1 cellular context compared by ENCODE assay signal in the genomic region with DNA sequence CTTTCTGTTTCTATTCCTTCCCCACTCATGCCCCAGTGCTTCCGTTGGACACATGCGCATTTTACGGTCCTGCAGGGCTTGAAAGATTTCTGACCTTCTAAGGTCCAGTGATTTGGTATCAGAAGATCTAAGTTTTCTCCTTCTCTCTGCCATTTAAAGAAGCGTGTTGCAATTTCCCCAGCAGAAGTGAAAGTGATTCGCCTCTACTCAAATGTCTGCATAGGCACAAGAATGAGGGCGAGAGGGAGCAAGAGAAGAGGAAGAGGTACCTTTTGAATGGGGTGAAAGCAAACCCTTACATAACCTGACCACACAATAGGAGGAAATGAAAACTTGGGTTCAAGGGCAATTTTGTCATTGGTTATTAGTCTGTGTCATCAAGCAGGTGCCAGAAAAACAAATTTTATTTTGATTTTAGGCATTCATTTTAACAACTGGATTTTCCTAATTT.
TF ChIP-seq lines count a peak whose summit lies in the region.

No MANE protein-coding gene starts in this region.

TF ChIP-seq in WTC11, 78 proteins besides CTCF, POLR2A, EP300 and RAD21 (continued from another document):
- TF ChIP-seq, protein P1, sequence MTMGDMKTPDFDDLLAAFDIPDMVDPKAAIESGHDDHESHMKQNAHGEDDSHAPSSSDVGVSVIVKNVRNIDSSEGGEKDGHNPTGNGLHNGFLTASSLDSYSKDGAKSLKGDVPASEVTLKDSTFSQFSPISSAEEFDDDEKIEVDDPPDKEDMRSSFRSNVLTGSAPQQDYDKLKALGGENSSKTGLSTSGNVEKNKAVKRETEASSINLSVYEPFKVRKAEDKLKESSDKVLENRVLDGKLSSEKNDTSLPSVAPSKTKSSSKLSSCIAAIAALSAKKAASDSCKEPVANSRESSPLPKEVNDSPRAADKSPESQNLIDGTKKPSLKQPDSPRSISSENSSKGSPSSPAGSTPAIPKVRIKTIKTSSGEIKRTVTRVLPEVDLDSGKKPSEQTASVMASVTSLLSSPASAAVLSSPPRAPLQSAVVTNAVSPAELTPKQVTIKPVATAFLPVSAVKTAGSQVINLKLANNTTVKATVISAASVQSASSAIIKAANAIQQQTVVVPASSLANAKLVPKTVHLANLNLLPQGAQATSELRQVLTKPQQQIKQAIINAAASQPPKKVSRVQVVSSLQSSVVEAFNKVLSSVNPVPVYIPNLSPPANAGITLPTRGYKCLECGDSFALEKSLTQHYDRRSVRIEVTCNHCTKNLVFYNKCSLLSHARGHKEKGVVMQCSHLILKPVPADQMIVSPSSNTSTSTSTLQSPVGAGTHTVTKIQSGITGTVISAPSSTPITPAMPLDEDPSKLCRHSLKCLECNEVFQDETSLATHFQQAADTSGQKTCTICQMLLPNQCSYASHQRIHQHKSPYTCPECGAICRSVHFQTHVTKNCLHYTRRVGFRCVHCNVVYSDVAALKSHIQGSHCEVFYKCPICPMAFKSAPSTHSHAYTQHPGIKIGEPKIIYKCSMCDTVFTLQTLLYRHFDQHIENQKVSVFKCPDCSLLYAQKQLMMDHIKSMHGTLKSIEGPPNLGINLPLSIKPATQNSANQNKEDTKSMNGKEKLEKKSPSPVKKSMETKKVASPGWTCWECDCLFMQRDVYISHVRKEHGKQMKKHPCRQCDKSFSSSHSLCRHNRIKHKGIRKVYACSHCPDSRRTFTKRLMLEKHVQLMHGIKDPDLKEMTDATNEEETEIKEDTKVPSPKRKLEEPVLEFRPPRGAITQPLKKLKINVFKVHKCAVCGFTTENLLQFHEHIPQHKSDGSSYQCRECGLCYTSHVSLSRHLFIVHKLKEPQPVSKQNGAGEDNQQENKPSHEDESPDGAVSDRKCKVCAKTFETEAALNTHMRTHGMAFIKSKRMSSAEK (CRISPR knock-in tag; IDR thresholded peaks at IDR 0.05; ENCODE audit: borderline replicate concordance): no peak
- TF ChIP-seq EMX1 (CRISPR knock-in tag; IDR thresholded peaks at IDR 0.05) (no peak), ATF1 (CRISPR knock-in tag; IDR thresholded peaks at IDR 0.05) (no peak), JUN (CRISPR knock-in tag; IDR thresholded peaks at IDR 0.05) (no peak), GTF2I (CRISPR knock-in tag; conservative IDR thresholded peaks at IDR 0.05) (no peak), ZNF138 (CRISPR knock-in tag; conservative IDR thresholded peaks at IDR 0.05) (no peak), ZNF423 (CRISPR knock-in tag; IDR thresholded peaks at IDR 0.05) (no peak), ZNF219 (CRISPR knock-in tag; IDR thresholded peaks at IDR 0.05; ENCODE audit: borderline replicate concordance) (no peak), SMAD3 (CRISPR knock-in tag; IDR thresholded peaks at IDR 0.05; ENCODE audit: borderline replicate concordance) (no peak), PRRX2 (CRISPR knock-in tag; IDR thresholded peaks at IDR 0.05) (no peak), SMAD4 (CRISPR knock-in tag; IDR thresholded peaks at IDR 0.05) (no peak), ZNF671 (CRISPR knock-in tag; IDR thresholded peaks at IDR 0.05) (no peak), IRF2 (CRISPR knock-in tag; IDR thresholded peaks at IDR 0.05; ENCODE audit: borderline replicate concordance, low read depth) (no peak)
- TF ChIP-seq, protein P2, sequence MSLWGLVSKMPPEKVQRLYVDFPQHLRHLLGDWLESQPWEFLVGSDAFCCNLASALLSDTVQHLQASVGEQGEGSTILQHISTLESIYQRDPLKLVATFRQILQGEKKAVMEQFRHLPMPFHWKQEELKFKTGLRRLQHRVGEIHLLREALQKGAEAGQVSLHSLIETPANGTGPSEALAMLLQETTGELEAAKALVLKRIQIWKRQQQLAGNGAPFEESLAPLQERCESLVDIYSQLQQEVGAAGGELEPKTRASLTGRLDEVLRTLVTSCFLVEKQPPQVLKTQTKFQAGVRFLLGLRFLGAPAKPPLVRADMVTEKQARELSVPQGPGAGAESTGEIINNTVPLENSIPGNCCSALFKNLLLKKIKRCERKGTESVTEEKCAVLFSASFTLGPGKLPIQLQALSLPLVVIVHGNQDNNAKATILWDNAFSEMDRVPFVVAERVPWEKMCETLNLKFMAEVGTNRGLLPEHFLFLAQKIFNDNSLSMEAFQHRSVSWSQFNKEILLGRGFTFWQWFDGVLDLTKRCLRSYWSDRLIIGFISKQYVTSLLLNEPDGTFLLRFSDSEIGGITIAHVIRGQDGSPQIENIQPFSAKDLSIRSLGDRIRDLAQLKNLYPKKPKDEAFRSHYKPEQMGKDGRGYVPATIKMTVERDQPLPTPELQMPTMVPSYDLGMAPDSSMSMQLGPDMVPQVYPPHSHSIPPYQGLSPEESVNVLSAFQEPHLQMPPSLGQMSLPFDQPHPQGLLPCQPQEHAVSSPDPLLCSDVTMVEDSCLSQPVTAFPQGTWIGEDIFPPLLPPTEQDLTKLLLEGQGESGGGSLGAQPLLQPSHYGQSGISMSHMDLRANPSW (CRISPR knock-in tag; conservative IDR thresholded peaks at IDR 0.05; ENCODE audit: low read depth): no peak
- TF ChIP-seq, protein P3, sequence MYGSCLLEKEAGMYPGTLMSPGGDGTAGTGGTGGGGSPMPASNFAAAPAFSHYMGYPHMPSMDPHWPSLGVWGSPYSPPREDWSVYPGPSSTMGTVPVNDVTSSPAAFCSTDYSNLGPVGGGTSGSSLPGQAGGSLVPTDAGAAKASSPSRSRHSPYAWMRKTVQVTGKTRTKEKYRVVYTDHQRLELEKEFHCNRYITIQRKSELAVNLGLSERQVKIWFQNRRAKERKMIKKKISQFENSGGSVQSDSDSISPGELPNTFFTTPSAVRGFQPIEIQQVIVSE (CRISPR knock-in tag; IDR thresholded peaks at IDR 0.05; ENCODE audit: borderline replicate concordance): no peak
- TF ChIP-seq, protein P4, sequence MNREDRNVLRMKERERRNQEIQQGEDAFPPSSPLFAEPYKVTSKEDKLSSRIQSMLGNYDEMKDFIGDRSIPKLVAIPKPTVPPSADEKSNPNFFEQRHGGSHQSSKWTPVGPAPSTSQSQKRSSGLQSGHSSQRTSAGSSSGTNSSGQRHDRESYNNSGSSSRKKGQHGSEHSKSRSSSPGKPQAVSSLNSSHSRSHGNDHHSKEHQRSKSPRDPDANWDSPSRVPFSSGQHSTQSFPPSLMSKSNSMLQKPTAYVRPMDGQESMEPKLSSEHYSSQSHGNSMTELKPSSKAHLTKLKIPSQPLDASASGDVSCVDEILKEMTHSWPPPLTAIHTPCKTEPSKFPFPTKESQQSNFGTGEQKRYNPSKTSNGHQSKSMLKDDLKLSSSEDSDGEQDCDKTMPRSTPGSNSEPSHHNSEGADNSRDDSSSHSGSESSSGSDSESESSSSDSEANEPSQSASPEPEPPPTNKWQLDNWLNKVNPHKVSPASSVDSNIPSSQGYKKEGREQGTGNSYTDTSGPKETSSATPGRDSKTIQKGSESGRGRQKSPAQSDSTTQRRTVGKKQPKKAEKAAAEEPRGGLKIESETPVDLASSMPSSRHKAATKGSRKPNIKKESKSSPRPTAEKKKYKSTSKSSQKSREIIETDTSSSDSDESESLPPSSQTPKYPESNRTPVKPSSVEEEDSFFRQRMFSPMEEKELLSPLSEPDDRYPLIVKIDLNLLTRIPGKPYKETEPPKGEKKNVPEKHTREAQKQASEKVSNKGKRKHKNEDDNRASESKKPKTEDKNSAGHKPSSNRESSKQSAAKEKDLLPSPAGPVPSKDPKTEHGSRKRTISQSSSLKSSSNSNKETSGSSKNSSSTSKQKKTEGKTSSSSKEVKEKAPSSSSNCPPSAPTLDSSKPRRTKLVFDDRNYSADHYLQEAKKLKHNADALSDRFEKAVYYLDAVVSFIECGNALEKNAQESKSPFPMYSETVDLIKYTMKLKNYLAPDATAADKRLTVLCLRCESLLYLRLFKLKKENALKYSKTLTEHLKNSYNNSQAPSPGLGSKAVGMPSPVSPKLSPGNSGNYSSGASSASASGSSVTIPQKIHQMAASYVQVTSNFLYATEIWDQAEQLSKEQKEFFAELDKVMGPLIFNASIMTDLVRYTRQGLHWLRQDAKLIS (CRISPR knock-in tag; IDR thresholded peaks at IDR 0.05; ENCODE audit: borderline replicate concordance): no peak
- TF ChIP-seq, protein P5, sequence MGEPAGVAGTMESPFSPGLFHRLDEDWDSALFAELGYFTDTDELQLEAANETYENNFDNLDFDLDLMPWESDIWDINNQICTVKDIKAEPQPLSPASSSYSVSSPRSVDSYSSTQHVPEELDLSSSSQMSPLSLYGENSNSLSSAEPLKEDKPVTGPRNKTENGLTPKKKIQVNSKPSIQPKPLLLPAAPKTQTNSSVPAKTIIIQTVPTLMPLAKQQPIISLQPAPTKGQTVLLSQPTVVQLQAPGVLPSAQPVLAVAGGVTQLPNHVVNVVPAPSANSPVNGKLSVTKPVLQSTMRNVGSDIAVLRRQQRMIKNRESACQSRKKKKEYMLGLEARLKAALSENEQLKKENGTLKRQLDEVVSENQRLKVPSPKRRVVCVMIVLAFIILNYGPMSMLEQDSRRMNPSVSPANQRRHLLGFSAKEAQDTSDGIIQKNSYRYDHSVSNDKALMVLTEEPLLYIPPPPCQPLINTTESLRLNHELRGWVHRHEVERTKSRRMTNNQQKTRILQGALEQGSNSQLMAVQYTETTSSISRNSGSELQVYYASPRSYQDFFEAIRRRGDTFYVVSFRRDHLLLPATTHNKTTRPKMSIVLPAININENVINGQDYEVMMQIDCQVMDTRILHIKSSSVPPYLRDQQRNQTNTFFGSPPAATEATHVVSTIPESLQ (CRISPR knock-in tag; IDR thresholded peaks at IDR 0.05): no peak
